Comparison of ENCODE assay signal across 8 cellular contexts in genomic region chr21:43333301-43334062, GRCh38.
DNase-seq lines count a peak whose midpoint lies in the region; ATAC-seq and TF ChIP-seq lines count a peak whose summit lies in the region.

No MANE protein-coding gene starts in this region.

- no peak for TF ChIP-seq CTCF in upper lobe of left lung (IDR thresholded peaks at IDR 0.05)

- TF ChIP-seq EP300 in upper lobe of left lung (IDR thresholded peaks at IDR 0.05): peak in 3 of 4 donors; percentile 46 to 55 (median 49)

- peak; percentile 63 to 83 for ATAC-seq in upper lobe of left lung (ENCODE audit: low FRiP score in 2 of 2)
- no peak for ATAC-seq in HG02885 (IDR thresholded peaks at IDR 0.05; ENCODE audit: poor library complexity, unreplicated experiment)
- no peak for ATAC-seq in GM18873 (IDR thresholded peaks at IDR 0.05; ENCODE audit: low FRiP score, unreplicated experiment)

- H3K4me3 ChIP-seq in upper lobe of left lung: peak overlapping the region in 2 of 4 donors; percentile 2 to 6

- in situ Hi-C loops in T47D (cut with HindIII; ENCODE audit: low pct_unique_long_range_greater_than_20kb, low sequenced_read_pairs): no loop called here

- H3K27me3 ChIP-seq in upper lobe of left lung: no peaks in the 10 kb centered on the region

- H3K27ac ChIP-seq in upper lobe of left lung: peak overlapping the region; percentile 77 to 80 (median 79)

- H3K9me3 ChIP-seq in upper lobe of left lung: no peaks in the 10 kb centered on the region

- DNase-seq in NCI-H748 (lab: John Stamatoyannopoulos, UW; ENCODE audit: unreplicated experiment) (peak; percentile 59), NCI-H748 treated with DMSO at 0.1 percent for 48 hours (lab: John Stamatoyannopoulos, UW) (no peak), T47D (ENCODE audit: low read depth in 1 of 2, low spot score in 1 of 2) (peak; percentile 78 to 95), left kidney (ENCODE audit: low read depth, low spot score) (peak; percentile 86), upper lobe of left lung (peak; percentile 65 to 85), NCI-H1930 (lab: John Stamatoyannopoulos, UW) (no peak)

- peak in 2 of 4 donors; percentile 33 to 48 for TF ChIP-seq POLR2A in upper lobe of left lung (IDR thresholded peaks at IDR 0.05)

- H3K4me1 ChIP-seq in upper lobe of left lung: peaks cover 12 to 26% (median 22%) of the 10 kb centered on the region in 4 donors

- 32 to 74% methylated on average over 6 to 30 of the region's 35 CpGs for WGBS in upper lobe of left lung, 2 donors

- H3K36me3 ChIP-seq in upper lobe of left lung: no peaks in the 10 kb centered on the region

Comparison
In these comparisons a context has a peak if more than half of its experiments do, and no peak if none do; other contexts are left out.
1. DNase-seq: peak in NCI-H748 (single experiment), T47D (2 of 2), left kidney (single experiment) and upper lobe of left lung (2 of 2); none in NCI-H748 treated with DMSO at 0.1 percent for 48 hours (single experiment) and NCI-H1930 (0 of 2).
2. ATAC-seq: peak in upper lobe of left lung (2 of 2); none in HG02885 (single experiment) and GM18873 (single experiment).